ENCODE assay signal across 1 cellular context in the genomic region with DNA sequence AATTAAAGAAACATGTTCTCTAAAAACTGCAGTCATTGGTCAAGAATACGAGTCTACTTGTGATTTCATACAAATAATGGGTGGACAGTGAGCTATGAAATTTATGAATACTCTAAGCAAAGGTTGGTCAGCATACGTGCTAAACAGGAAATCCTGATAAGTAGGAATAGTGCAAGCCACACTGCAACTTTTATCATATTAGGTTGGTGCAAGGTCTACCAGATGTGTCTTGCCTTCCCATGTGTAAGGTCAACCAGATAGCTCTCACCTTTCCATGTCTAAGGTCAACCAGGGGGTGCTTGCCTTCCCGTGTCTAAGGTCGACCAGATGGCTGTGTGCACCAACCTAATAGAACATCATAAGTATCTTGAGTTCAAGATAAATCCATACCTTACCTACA.
A peak's percentile ranks its signal among the peaks of the same experiment; 100 is the strongest.
TF ChIP-seq lines count a peak whose summit lies in the region.

No MANE protein-coding gene starts in this region.

TF ChIP-seq in A549, 52 proteins besides CTCF, POLR2A, EP300 and RAD21 (continued from another document):
- TF ChIP-seq NPAS2 (CRISPR knock-in tag; IDR thresholded peaks at IDR 0.05; ENCODE audit: borderline replicate concordance) (no peak), RNF2 (IDR thresholded peaks at IDR 0.05; ENCODE audit: borderline replicate concordance, low read depth) (no peak), POLR2AphosphoS2 (conservative IDR thresholded peaks at IDR 0.05; ENCODE audit: low read length) (peak; percentile 69; the same call in 1 of the 2 replicates), MAFK (IDR thresholded peaks at IDR 0.05; ENCODE audit: partially characterized antibody) (no peak), HOXB13 (CRISPR knock-in tag; IDR thresholded peaks at IDR 0.05; ENCODE audit: low read depth) (peak; percentile 58; the same call in 1 of the 2 replicates), E2F6 (IDR thresholded peaks at IDR 0.05; ENCODE audit: borderline replicate concordance, low read depth) (no peak), HDAC2 (IDR thresholded peaks at IDR 0.05) (no peak), REST (IDR thresholded peaks at IDR 0.05) (no peak), MYC (IDR thresholded peaks at IDR 0.05; ENCODE audit: borderline replicate concordance, low read length) (no peak), FOSB (CRISPR knock-in tag; IDR thresholded peaks at IDR 0.05) (peak; percentile 76), CBX2 (IDR thresholded peaks at IDR 0.05; ENCODE audit: borderline replicate concordance, low read depth) (no peak), BHLHE40 (IDR thresholded peaks at IDR 0.05; ENCODE audit: low read depth, low read length) (no peak), NFE2L2 (conservative IDR thresholded peaks at IDR 0.05; ENCODE audit: low read length) (no peak), KDM5A (IDR thresholded peaks at IDR 0.05) (no peak), RARB (CRISPR knock-in tag; IDR thresholded peaks at IDR 0.05) (peak; percentile 67), CHD2 (IDR thresholded peaks at IDR 0.05; ENCODE audit: low read length, partially characterized antibody) (no peak), EHMT2 (IDR thresholded peaks at IDR 0.05; ENCODE audit: low read depth) (no peak), ZSCAN20 (CRISPR knock-in tag; IDR thresholded peaks at IDR 0.05) (no peak), MAZ (IDR thresholded peaks at IDR 0.05; ENCODE audit: borderline replicate concordance, low read depth, low read length) (no peak), CEBPB (IDR thresholded peaks at IDR 0.05) (no peak), CHD4 (IDR thresholded peaks at IDR 0.05; ENCODE audit: borderline replicate concordance) (no peak), ZFP36 (IDR thresholded peaks at IDR 0.05; ENCODE audit: borderline replicate concordance, partially characterized antibody) (no peak), FOSL2 (IDR thresholded peaks at IDR 0.05) (no peak), FOSL2 (CRISPR knock-in tag; IDR thresholded peaks at IDR 0.05) (no peak), HOXA7 (CRISPR knock-in tag; IDR thresholded peaks at IDR 0.05) (peak; percentile 13; the same call in 1 of the 2 replicates), ELK1 (IDR thresholded peaks at IDR 0.05; ENCODE audit: low read depth, low read length) (no peak), EHF (CRISPR knock-in tag; IDR thresholded peaks at IDR 0.05) (peak; percentile 85; the same call in 1 of the 2 replicates), ATOH8 (CRISPR knock-in tag; IDR thresholded peaks at IDR 0.05; ENCODE audit: low read depth) (peak; percentile 72; the same call in 1 of the 2 replicates), HOXB5 (CRISPR knock-in tag; IDR thresholded peaks at IDR 0.05) (peak; percentile 25; the same call in 1 of the 2 replicates), SMC3 (IDR thresholded peaks at IDR 0.05) (no peak), JUNB (IDR thresholded peaks at IDR 0.05) (no peak), JUN (IDR thresholded peaks at IDR 0.05) (peak in 1 of 2 experiments; percentile 49; a peak in 1 of 5 replicates), PHF8 (IDR thresholded peaks at IDR 0.05; ENCODE audit: borderline replicate concordance, low read depth) (no peak), RFX5 (IDR thresholded peaks at IDR 0.05) (no peak), TFCP2L1 (CRISPR knock-in tag; IDR thresholded peaks at IDR 0.05) (no peak), KDM1A (IDR thresholded peaks at IDR 0.05; ENCODE audit: low read depth) (no peak), TP53 (CRISPR knock-in tag; IDR thresholded peaks at IDR 0.05) (peak; percentile 66; the same call in 1 of the 2 replicates), ZNF302 (CRISPR knock-in tag; IDR thresholded peaks at IDR 0.05) (0 out of 2 replicates have a peak, but pooled peaks have one; percentile 55), NR3C1 (IDR thresholded peaks at IDR 0.05) (no peak), FOXS1 (CRISPR knock-in tag; IDR thresholded peaks at IDR 0.05) (no peak)
- TF ChIP-seq, protein P1, sequence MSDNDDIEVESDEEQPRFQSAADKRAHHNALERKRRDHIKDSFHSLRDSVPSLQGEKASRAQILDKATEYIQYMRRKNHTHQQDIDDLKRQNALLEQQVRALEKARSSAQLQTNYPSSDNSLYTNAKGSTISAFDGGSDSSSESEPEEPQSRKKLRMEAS (IDR thresholded peaks at IDR 0.05): peak; percentile 32
- TF ChIP-seq, protein P2, sequence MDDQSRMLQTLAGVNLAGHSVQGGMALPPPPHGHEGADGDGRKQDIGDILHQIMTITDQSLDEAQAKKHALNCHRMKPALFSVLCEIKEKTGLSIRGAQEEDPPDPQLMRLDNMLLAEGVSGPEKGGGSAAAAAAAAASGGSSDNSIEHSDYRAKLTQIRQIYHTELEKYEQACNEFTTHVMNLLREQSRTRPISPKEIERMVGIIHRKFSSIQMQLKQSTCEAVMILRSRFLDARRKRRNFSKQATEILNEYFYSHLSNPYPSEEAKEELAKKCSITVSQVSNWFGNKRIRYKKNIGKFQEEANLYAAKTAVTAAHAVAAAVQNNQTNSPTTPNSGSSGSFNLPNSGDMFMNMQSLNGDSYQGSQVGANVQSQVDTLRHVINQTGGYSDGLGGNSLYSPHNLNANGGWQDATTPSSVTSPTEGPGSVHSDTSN (IDR thresholded peaks at IDR 0.05): no peak
- TF ChIP-seq, protein P3, sequence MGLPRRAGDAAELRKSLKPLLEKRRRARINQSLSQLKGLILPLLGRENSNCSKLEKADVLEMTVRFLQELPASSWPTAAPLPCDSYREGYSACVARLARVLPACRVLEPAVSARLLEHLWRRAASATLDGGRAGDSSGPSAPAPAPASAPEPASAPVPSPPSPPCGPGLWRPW (IDR thresholded peaks at IDR 0.05): no peak
- TF ChIP-seq, protein P4, sequence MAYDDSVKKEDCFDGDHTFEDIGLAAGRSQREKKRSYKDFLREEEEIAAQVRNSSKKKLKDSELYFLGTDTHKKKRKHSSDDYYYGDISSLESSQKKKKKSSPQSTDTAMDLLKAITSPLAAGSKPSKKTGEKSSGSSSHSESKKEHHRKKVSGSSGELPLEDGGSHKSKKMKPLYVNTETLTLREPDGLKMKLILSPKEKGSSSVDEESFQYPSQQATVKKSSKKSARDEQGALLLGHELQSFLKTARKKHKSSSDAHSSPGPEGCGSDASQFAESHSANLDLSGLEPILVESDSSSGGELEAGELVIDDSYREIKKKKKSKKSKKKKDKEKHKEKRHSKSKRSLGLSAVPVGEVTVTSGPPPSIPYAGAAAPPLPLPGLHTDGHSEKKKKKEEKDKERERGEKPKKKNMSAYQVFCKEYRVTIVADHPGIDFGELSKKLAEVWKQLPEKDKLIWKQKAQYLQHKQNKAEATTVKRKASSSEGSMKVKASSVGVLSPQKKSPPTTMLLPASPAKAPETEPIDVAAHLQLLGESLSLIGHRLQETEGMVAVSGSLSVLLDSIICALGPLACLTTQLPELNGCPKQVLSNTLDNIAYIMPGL (CRISPR knock-in tag; IDR thresholded peaks at IDR 0.05; ENCODE audit: borderline replicate concordance): peak; percentile 74
- TF ChIP-seq, protein P5, sequence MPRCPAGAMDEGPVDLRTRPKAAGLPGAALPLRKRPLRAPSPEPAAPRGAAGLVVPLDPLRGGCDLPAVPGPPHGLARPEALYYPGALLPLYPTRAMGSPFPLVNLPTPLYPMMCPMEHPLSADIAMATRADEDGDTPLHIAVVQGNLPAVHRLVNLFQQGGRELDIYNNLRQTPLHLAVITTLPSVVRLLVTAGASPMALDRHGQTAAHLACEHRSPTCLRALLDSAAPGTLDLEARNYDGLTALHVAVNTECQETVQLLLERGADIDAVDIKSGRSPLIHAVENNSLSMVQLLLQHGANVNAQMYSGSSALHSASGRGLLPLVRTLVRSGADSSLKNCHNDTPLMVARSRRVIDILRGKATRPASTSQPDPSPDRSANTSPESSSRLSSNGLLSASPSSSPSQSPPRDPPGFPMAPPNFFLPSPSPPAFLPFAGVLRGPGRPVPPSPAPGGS (IDR thresholded peaks at IDR 0.05): no peak
